10 cellular contexts compared by ENCODE assay signal in genomic region chr11:128361451-128362020, GRCh38.
A peak's percentile ranks its signal among the peaks of the same experiment; 100 is the strongest.
DNase-seq lines count a peak whose midpoint lies in the region; ATAC-seq and TF ChIP-seq lines count a peak whose summit lies in the region.
"Had no signal": no experiment of that assay in that cellular context is flagged by ENCODE, and none has a peak within 500 bp of the region (broad histone marks: within the 10 kb centered on the region; RNA-seq: fewer than 3 reads in every experiment).

No MANE protein-coding gene starts in this region.

- WGBS in prostate gland, result 50% methylated on average over 8 of the region's 8 CpGs

- no peaks in the 10 kb centered on the region for H3K9me3 ChIP-seq in prostate gland

- peaks cover 18% of the 10 kb centered on the region for H3K4me1 Mint-ChIP-seq in activated B cell treated with CpG ODN at 0.5 μM for 24 hours

- ATAC-seq in activated B cell treated with CpG ODN at 0.5 μM for 24 hours (ENCODE audit: low read depth) (peak; percentile 86), GM21786 (IDR thresholded peaks at IDR 0.05; ENCODE audit: unreplicated experiment) (no peak)
- ATAC-seq: Panc1 had no signal

- H3K27me3 ChIP-seq in prostate gland (replicated peaks; ENCODE audit: insufficient read depth), result no peaks in the 10 kb centered on the region

- POLR2A ChIA-PET in activated B cell treated with CpG ODN at 0.5 μM for 24 hours (lab: Charles Lee), result no interaction called here

- H3K27ac Mint-ChIP-seq in activated B cell treated with CpG ODN at 0.5 μM for 24 hours, result peak overlapping the region; percentile 73

- peak; percentile 49 for DNase-seq in CMK (ENCODE audit: low read depth)
- DNase-seq in LHCN-M2 (ENCODE audit: low read depth), result peak; percentile 33
- no peak for DNase-seq in activated B cell treated with CpG ODN at 0.5 μM for 24 hours
- peak; percentile 5 to 84 for DNase-seq in lung microvascular endothelial cell (ENCODE audit: low read depth in 2 of 2)
- no peak for DNase-seq in prostate gland (ENCODE audit: low spot score)
- DNase-seq in SK-N-DZ (ENCODE audit: low spot score), result no peak
- DNase-seq in cerebellar cortex (ENCODE audit: low spot score), result no peak
- DNase-seq: activated T-cell treated with anti-CD3 and anti-CD28 coated beads, Interleukin-2, amount 50 U/mL, for 48 hours had no signal

- CTCF ChIA-PET in activated B cell treated with CpG ODN at 0.5 μM for 24 hours (lab: Charles Lee), result no interaction called here

- H3K4me3 ChIP-seq in prostate gland, result no peak overlapping the region

- H3K36me3 Mint-ChIP-seq in activated B cell treated with CpG ODN at 0.5 μM for 24 hours (ENCODE audit: low read depth), result no peaks in the 10 kb centered on the region

- no peaks in the 10 kb centered on the region for H3K9me3 Mint-ChIP-seq in activated B cell treated with CpG ODN at 0.5 μM for 24 hours

- TF ChIP-seq CTCF in activated B cell treated with CpG ODN at 0.5 μM for 24 hours (IDR thresholded peaks at IDR 0.05) (no peak), prostate gland (IDR thresholded peaks at IDR 0.05) (no peak)

- no peaks in the 10 kb centered on the region for H3K36me3 ChIP-seq in prostate gland

- no peak for TF ChIP-seq POLR2A in prostate gland (IDR thresholded peaks at IDR 0.05)

- no peaks in the 10 kb centered on the region for H3K4me1 ChIP-seq in prostate gland (replicated peaks)

- H3K27me3 Mint-ChIP-seq in activated B cell treated with CpG ODN at 0.5 μM for 24 hours, result no peaks in the 10 kb centered on the region

- intact Hi-C loops in activated B cell treated with CpG ODN at 0.5 μM for 24 hours (cut with micrococcal nuclease), result loop anchor here (5.0 kb wide), 1 partner anchor 36 kb away; no protein-coding TSS in a partner anchor
- intact Hi-C loops in prostate gland (cut with DNase I), result no loop called here

- H3K4me3 Mint-ChIP-seq in activated B cell treated with CpG ODN at 0.5 μM for 24 hours, result peak overlapping the region; percentile 6

- no peak overlapping the region for H3K27ac ChIP-seq in prostate gland

Comparison
In these comparisons a context has a peak if more than half of its experiments do, and no peak if none do; other contexts are left out.
1. DNase-seq: peak in CMK (single experiment), LHCN-M2 (single experiment) and lung microvascular endothelial cell (2 of 2); none in activated B cell treated with CpG ODN at 0.5 μM for 24 hours (single experiment), prostate gland (single experiment), SK-N-DZ (single experiment) and cerebellar cortex (single experiment).